1 cellular context compared by ENCODE assay signal in the genomic region with DNA sequence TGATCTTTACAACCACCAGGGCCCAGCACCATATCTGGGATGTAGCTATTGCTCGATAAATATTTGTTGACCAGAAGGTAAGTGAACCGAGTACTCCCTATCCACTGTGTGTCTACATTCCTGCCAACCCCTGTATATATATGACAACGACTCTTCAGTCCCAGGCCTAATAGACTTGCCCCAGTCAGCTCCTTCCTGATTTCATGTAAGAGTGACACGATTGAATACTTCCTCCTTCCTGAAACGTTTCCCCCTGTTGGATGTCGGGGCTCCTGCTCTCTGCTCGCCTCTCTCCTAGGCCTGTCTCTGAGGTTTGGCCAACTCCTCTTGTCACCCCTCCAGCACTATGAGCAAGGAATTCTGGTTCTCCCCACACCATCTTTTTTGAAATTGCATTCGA.
TF ChIP-seq lines count a peak whose summit lies in the region.

No MANE protein-coding gene starts in this region.

TF ChIP-seq in GM23338, 12 proteins besides CTCF, POLR2A, EP300 and RAD21:
- TF ChIP-seq ZNF462 (CRISPR knock-in tag; IDR thresholded peaks at IDR 0.05) (no peak), JUNB (IDR thresholded peaks at IDR 0.05; ENCODE audit: unreplicated experiment) (no peak), EZH2 (IDR thresholded peaks at IDR 0.05; ENCODE audit: low read depth, unreplicated experiment) (no peak), POLR2AphosphoS5 (IDR thresholded peaks at IDR 0.05; ENCODE audit: low read depth) (no peak), EZH2phosphoT487 (IDR thresholded peaks at IDR 0.05; ENCODE audit: unreplicated experiment) (no peak), CREB1 (CRISPR knock-in tag; IDR thresholded peaks at IDR 0.05; ENCODE audit: low read depth) (no peak), ZNF114 (CRISPR knock-in tag; IDR thresholded peaks at IDR 0.05) (no peak), ZNF331 (CRISPR knock-in tag; IDR thresholded peaks at IDR 0.05; ENCODE audit: low read depth) (no peak)
- TF ChIP-seq, protein P1, sequence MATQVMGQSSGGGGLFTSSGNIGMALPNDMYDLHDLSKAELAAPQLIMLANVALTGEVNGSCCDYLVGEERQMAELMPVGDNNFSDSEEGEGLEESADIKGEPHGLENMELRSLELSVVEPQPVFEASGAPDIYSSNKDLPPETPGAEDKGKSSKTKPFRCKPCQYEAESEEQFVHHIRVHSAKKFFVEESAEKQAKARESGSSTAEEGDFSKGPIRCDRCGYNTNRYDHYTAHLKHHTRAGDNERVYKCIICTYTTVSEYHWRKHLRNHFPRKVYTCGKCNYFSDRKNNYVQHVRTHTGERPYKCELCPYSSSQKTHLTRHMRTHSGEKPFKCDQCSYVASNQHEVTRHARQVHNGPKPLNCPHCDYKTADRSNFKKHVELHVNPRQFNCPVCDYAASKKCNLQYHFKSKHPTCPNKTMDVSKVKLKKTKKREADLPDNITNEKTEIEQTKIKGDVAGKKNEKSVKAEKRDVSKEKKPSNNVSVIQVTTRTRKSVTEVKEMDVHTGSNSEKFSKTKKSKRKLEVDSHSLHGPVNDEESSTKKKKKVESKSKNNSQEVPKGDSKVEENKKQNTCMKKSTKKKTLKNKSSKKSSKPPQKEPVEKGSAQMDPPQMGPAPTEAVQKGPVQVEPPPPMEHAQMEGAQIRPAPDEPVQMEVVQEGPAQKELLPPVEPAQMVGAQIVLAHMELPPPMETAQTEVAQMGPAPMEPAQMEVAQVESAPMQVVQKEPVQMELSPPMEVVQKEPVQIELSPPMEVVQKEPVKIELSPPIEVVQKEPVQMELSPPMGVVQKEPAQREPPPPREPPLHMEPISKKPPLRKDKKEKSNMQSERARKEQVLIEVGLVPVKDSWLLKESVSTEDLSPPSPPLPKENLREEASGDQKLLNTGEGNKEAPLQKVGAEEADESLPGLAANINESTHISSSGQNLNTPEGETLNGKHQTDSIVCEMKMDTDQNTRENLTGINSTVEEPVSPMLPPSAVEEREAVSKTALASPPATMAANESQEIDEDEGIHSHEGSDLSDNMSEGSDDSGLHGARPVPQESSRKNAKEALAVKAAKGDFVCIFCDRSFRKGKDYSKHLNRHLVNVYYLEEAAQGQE (IDR thresholded peaks at IDR 0.05; ENCODE audit: unreplicated experiment), result no peak
- TF ChIP-seq, protein P2, sequence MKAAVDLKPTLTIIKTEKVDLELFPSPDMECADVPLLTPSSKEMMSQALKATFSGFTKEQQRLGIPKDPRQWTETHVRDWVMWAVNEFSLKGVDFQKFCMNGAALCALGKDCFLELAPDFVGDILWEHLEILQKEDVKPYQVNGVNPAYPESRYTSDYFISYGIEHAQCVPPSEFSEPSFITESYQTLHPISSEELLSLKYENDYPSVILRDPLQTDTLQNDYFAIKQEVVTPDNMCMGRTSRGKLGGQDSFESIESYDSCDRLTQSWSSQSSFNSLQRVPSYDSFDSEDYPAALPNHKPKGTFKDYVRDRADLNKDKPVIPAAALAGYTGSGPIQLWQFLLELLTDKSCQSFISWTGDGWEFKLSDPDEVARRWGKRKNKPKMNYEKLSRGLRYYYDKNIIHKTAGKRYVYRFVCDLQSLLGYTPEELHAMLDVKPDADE (IDR thresholded peaks at IDR 0.05), result no peak
